Comparison of ENCODE assay signal across 16 cellular contexts in genomic region chr12:6202846-6203245, GRCh38. TPM values are rescaled to one million over a fixed set of nuclear protein-coding genes. Genes with fewer than 3 reads are reported as not detected.
DNase-seq lines count a peak whose midpoint lies in the region; ATAC-seq and TF ChIP-seq lines count a peak whose summit lies in the region.
"Had no signal": no experiment of that assay in that cellular context is flagged by ENCODE, and none has a peak within 500 bp of the region (broad histone marks: within the 10 kb centered on the region; RNA-seq: fewer than 3 reads in every experiment).

No MANE protein-coding gene starts in this region.

- no peak overlapping the region for H3K27ac ChIP-seq in MM.1S (ENCODE audit: low read length)
- H3K27ac ChIP-seq in dorsolateral prefrontal cortex = peak overlapping the region in 58 of 59 donors; percentile 21 to 99 (median 93)
- H3K27ac ChIP-seq in temporal lobe (ENCODE audit: low read depth, low read length) = peak overlapping the region; percentile 91
- H3K27ac ChIP-seq: pancreas had no signal

- H2AFZ ChIP-seq in MM.1S (ENCODE audit: low read length) = no peak overlapping the region

- no peaks in the 10 kb centered on the region for H4K20me1 ChIP-seq in MM.1S (ENCODE audit: insufficient read depth, low read length)

- ATAC-seq in memory B cell (ENCODE audit: low read depth) (no peak), HG03354 (IDR thresholded peaks at IDR 0.05; ENCODE audit: poor library complexity, severe bottlenecking, unreplicated experiment) (no peak), HG03045 (IDR thresholded peaks at IDR 0.05; ENCODE audit: unreplicated experiment) (no peak), GM19455 (IDR thresholded peaks at IDR 0.05; ENCODE audit: unreplicated experiment) (no peak)
- ATAC-seq: Panc1; pancreas; stimulated activated effector memory CD8-positive, alpha-beta T cell treated with anti-CD3 and anti-CD28 coated beads, Interleukin-12 subunit alpha, Interleukin-12 subunit beta, amount 100 ng/mL, for 72 hours had no signal

- TF ChIP-seq CTCF in MM.1S (IDR thresholded peaks at IDR 0.05; ENCODE audit: low read length) (no peak), dorsolateral prefrontal cortex (IDR thresholded peaks at IDR 0.05 in 54 of 56, conservative IDR thresholded peaks at IDR 0.05 in 2 of 56; ENCODE audit: low read depth in 1 of 56, partially characterized antibody in 56 of 56) (no peak)

- no peaks in the 10 kb centered on the region for H3K9me3 ChIP-seq in MM.1S (replicated peaks; ENCODE audit: insufficient read depth, low read length)
- no peaks in the 10 kb centered on the region for H3K9me3 ChIP-seq in MG63
- H3K9me3 ChIP-seq: pancreas had no signal

- no peak for DNase-seq in MM.1S
- DNase-seq in dorsolateral prefrontal cortex = no peak
- no peak for DNase-seq in memory B cell (ENCODE audit: low spot score in 2 of 2)
- no peak for DNase-seq in MG63
- DNase-seq: dermis blood vessel endothelial cell; H7; pancreas; stimulated activated CD4-positive, alpha-beta T cell treated with anti-CD3 and anti-CD28 coated beads, Interleukin-2, amount 100 ng/mL, for 24 hours; T-helper 9 cell had no signal

- peaks cover 28% of the 10 kb centered on the region for H3K4me1 Mint-ChIP-seq in memory B cell

- H3K27ac Mint-ChIP-seq in memory B cell = peak overlapping the region; percentile 46
- H3K27ac Mint-ChIP-seq: activated naive CD4-positive, alpha-beta T cell treated with anti-CD3 and anti-CD28 coated beads, Interleukin-2, amount 50 U/mL, for 24 hours; stimulated activated effector memory CD8-positive, alpha-beta T cell treated with anti-CD3 and anti-CD28 coated beads, Interleukin-12 subunit alpha, Interleukin-12 subunit beta, amount 100 ng/mL, for 72 hours had no signal

- no peaks in the 10 kb centered on the region for H3K9me3 Mint-ChIP-seq in memory B cell
- H3K9me3 Mint-ChIP-seq: activated naive CD4-positive, alpha-beta T cell treated with anti-CD3 and anti-CD28 coated beads, Interleukin-2, amount 50 U/mL, for 24 hours; stimulated activated effector memory CD8-positive, alpha-beta T cell treated with anti-CD3 and anti-CD28 coated beads, Interleukin-12 subunit alpha, Interleukin-12 subunit beta, amount 100 ng/mL, for 72 hours had no signal

- H3F3A ChIP-seq in MM.1S (ENCODE audit: insufficient read depth, low read length) = 0 out of 2 replicates have a peak, but pooled peaks cover 3% of the 10 kb centered on the region

- H3K36me3 ChIP-seq in MM.1S (replicated peaks; ENCODE audit: insufficient read depth, low read length) = no peaks in the 10 kb centered on the region
- peaks cover 41% of the 10 kb centered on the region for H3K36me3 ChIP-seq in MG63
- H3K36me3 ChIP-seq: pancreas had no signal

- H3K9me2 ChIP-seq in MM.1S (replicated peaks; ENCODE audit: insufficient read depth, low read length) = no peaks in the 10 kb centered on the region

- peak overlapping the region; percentile 83 for H3K4me3 Mint-ChIP-seq in memory B cell
- H3K4me3 Mint-ChIP-seq: stimulated activated effector memory CD8-positive, alpha-beta T cell treated with anti-CD3 and anti-CD28 coated beads, Interleukin-12 subunit alpha, Interleukin-12 subunit beta, amount 100 ng/mL, for 72 hours had no signal

- H3K4me1 ChIP-seq in MM.1S (ENCODE audit: low read length) = peaks cover 27% of the 10 kb centered on the region

- intact Hi-C loops in dorsolateral prefrontal cortex (cut with DNase I) = no loop called here

- H3K36me3 Mint-ChIP-seq in memory B cell = peaks cover 10% of the 10 kb centered on the region
- H3K36me3 Mint-ChIP-seq: stimulated activated effector memory CD8-positive, alpha-beta T cell treated with anti-CD3 and anti-CD28 coated beads, Interleukin-12 subunit alpha, Interleukin-12 subunit beta, amount 100 ng/mL, for 72 hours had no signal

- peaks cover 76% of the 10 kb centered on the region for H3K79me2 ChIP-seq in MM.1S (ENCODE audit: low read length)

- H3K9ac ChIP-seq in MM.1S (ENCODE audit: low read length) = no peak overlapping the region

- H3K27me3 ChIP-seq in MM.1S (replicated peaks; ENCODE audit: insufficient read depth, low read length) = no peaks in the 10 kb centered on the region
- peaks cover 0 to 19% (median 0%) of the 10 kb centered on the region in 45 donors for H3K27me3 ChIP-seq in dorsolateral prefrontal cortex
- H3K27me3 ChIP-seq in MG63 = no peaks in the 10 kb centered on the region
- H3K27me3 ChIP-seq: pancreas had no signal

- H3K4me3 ChIP-seq in MM.1S (ENCODE audit: low read length) (no peak overlapping the region), dorsolateral prefrontal cortex (peak overlapping the region in 44 of 59 donors; percentile 2 to 98 (median 82)), MG63 (no peak overlapping the region)

- H3K27me3 Mint-ChIP-seq in memory B cell = peaks cover 14% of the 10 kb centered on the region

- peak overlapping the region; percentile 63 for H3K4me2 ChIP-seq in MM.1S (ENCODE audit: low read depth, low read length)

RNA-seq across cellular contexts. Expression of gene CD9, which starts 2.6 kb away (rescaled TPM):
- total RNA-seq in dorsolateral prefrontal cortex (100 to 1,000 TPM in 60 of 120 experiments, 10 to 100 TPM in 60; 29.3 to 364 (median 99.0) TPM), temporal lobe (22.1 TPM)
- total RNA-seq in MG63 (2014; rRNA removed; shearing (Covaris generic); ENCODE audit: low replicate concordance) = 95.5 and 98.2 TPM in 2 replicates

Comparison
In these comparisons a context has a peak if more than half of its experiments do, and no peak if none do; other contexts are left out.
1. H3K4me3 ChIP-seq: peak in dorsolateral prefrontal cortex (44 of 59); none in MM.1S (single experiment) and MG63 (single experiment).